Comparison of ENCODE assay signal across 22 cellular contexts in genomic region chr9:95626341-95626740, GRCh38.
DNase-seq lines count a peak whose midpoint lies in the region; ATAC-seq, FAIRE-seq and TF ChIP-seq lines count a peak whose summit lies in the region.
"Had no signal": no experiment of that assay in that cellular context is flagged by ENCODE, and none has a peak within 500 bp of the region (broad histone marks: within the 10 kb centered on the region; RNA-seq: fewer than 3 reads in every experiment).

No MANE protein-coding gene starts in this region.

- DNase-seq in heart right ventricle: no peak
- DNase-seq in cardiac septum (ENCODE audit: low spot score): no peak
- DNase-seq in ELF-1 (ENCODE audit: low read depth, low spot score): peak; percentile 32
- no peak for DNase-seq in endothelial cell of umbilical vein (ENCODE audit: low read depth, low spot score)
- no peak for DNase-seq in gastrocnemius medialis
- DNase-seq in GM10248 (ENCODE audit: extremely low spot score): no peak
- DNase-seq in GM19240 (ENCODE audit: insufficient read length, low spot score): no peak
- DNase-seq: H7; Kasumi-1; NCI-H1092 treated with DMSO at 0.1 percent for 48 hours; NCI-H1436 treated with DMSO at 0.1 percent for 48 hours; NCI-H187 treated with DMSO at 0.1 percent for 48 hours; NCI-H446; NCI-H524 treated with DMSO at 0.1 percent for 48 hours; NCI-H82; NK-92 treated with Interleukin-12 subunit alpha and Interleukin-12 subunit beta, amount 100 ng/mL, for 24 hours; PC-3; SJCRH30 had no signal

- TF ChIP-seq POLR2A in endothelial cell of umbilical vein (IDR thresholded peaks at IDR 0.05; ENCODE audit: low read depth, low read length): no peak
- no peak for TF ChIP-seq POLR2A in gastrocnemius medialis (IDR thresholded peaks at IDR 0.05)

- H3K9me3 ChIP-seq in heart right ventricle (peaks cover 0 to 11% (median 0%) of the 10 kb centered on the region in 11 donors), endothelial cell of umbilical vein (replicated peaks; ENCODE audit: control insufficient read depth, insufficient read depth, low read length) (no peaks in the 10 kb centered on the region), gastrocnemius medialis (no peaks in the 10 kb centered on the region)
- H3K9me3 ChIP-seq: SJCRH30 had no signal

- WGBS in heart right ventricle, 2 donors: 89% methylated on average over 13 of the region's 13 CpGs

- H3K4me1 ChIP-seq in heart right ventricle (peaks cover 0 to 22% (median 7%) of the 10 kb centered on the region in 9 donors), endothelial cell of umbilical vein (ENCODE audit: control insufficient read depth, extremely low read depth, insufficient read depth, low read length) (peaks cover 23% of the 10 kb centered on the region), gastrocnemius medialis (no peaks in the 10 kb centered on the region)

- CTCF ChIA-PET in endothelial cell of umbilical vein (lab: Charles Lee): interaction anchor here (1.0 to 1.1 kb wide), 4 partner anchors 20 to 605 kb away, joined by 3 to 4 read pairs (median 4); no protein-coding TSS in a partner anchor
- CTCF ChIA-PET in GM10248 (lab: Yijun Ruan, JAX): no interaction called here

- in situ Hi-C loops in gastrocnemius medialis (cut with MboI; ENCODE audit: low sequenced_read_pairs in 4 of 4): loop anchor here in 1 of 4 donors (10.0 kb wide), 1 partner anchor 58 kb away; no protein-coding TSS in a partner anchor

- no peaks in the 10 kb centered on the region for H4K20me1 ChIP-seq in endothelial cell of umbilical vein (replicated peaks; ENCODE audit: control insufficient read depth, extremely low read depth, insufficient read depth, low read length)

- no peaks in the 10 kb centered on the region for H3K79me2 ChIP-seq in endothelial cell of umbilical vein (ENCODE audit: control insufficient read depth, insufficient read depth, low read length)

- no peak overlapping the region for H3K4me3 ChIP-seq in heart right ventricle
- no peak overlapping the region for H3K4me3 ChIP-seq in endothelial cell of umbilical vein (replicated peaks in 1 of 3; ENCODE audit: insufficient read depth in 1 of 3, low read depth in 1 of 3, low read length in 3 of 3)
- H3K4me3 ChIP-seq in gastrocnemius medialis: no peak overlapping the region
- H3K4me3 ChIP-seq: K562, SJCRH30 had no signal

- ATAC-seq in heart right ventricle: peak in 1 of 8 donors; percentile 31
- ATAC-seq in gastrocnemius medialis: no peak
- ATAC-seq in HG03025 (IDR thresholded peaks at IDR 0.05; ENCODE audit: low FRiP score, unreplicated experiment): no peak
- ATAC-seq: K562 had no signal

- POLR2A ChIA-PET in endothelial cell of umbilical vein (lab: Charles Lee) (no interaction called here), GM10248 (lab: Yijun Ruan, JAX) (no interaction called here)

- H3K36me3 ChIP-seq in heart right ventricle (no peaks in the 10 kb centered on the region), endothelial cell of umbilical vein (ENCODE audit: control insufficient read depth in 2 of 2, extremely low read depth in 1 of 2, insufficient read depth in 2 of 2, low read length in 2 of 2) (no peaks in the 10 kb centered on the region), gastrocnemius medialis (no peaks in the 10 kb centered on the region)
- H3K36me3 ChIP-seq: SJCRH30 had no signal

- no peak overlapping the region for H3K4me2 ChIP-seq in endothelial cell of umbilical vein (ENCODE audit: insufficient read depth, low read length)

- TF ChIP-seq CTCF in heart right ventricle (IDR thresholded peaks at IDR 0.05) (no peak), endothelial cell of umbilical vein (IDR thresholded peaks at IDR 0.05; ENCODE audit: extremely low read depth in 1 of 2, insufficient read depth in 1 of 2, low read depth in 1 of 2, low read length in 2 of 2) (no peak), gastrocnemius medialis (IDR thresholded peaks at IDR 0.05 in 4 of 5, conservative IDR thresholded peaks at IDR 0.05 in 1 of 5) (no peak), GM10248 (IDR thresholded peaks at IDR 0.05; ENCODE audit: control extremely low read depth, extremely low read depth, low read depth, missing control alignments) (no peak)

- no TSS peak for BruUV-seq in endothelial cell of umbilical vein (replicated peaks; lab: Mats Ljungman, UMichigan)

- intact Hi-C loops in heart right ventricle (cut with DNase I): loop anchor here in 2 of 10 donors (5.0 to 10.0 kb wide), 2 partner anchors 112 to 114 kb away; partner anchors contain the start of gene PTCH1 (in 1 of the 2)
- intact Hi-C loops in cardiac septum (cut with DNase I): no loop called here
- intact Hi-C loops in endothelial cell of umbilical vein (cut with micrococcal nuclease): loop anchor here (2.0 to 5.0 kb wide), 5 partner anchors 116 to 401 kb away; partner anchors contain the start of genes ERCC6L2 and FANCC
- intact Hi-C loops in gastrocnemius medialis (cut with DNase I; ENCODE audit: low total_unique reads): no loop called here

- H3K9ac ChIP-seq in endothelial cell of umbilical vein (replicated peaks; ENCODE audit: extremely low read depth, insufficient read depth, low read length): no peak overlapping the region

- H2AFZ ChIP-seq in endothelial cell of umbilical vein (ENCODE audit: low read depth, low read length): no peak overlapping the region

- FAIRE-seq in endothelial cell of umbilical vein (lab: Jason Lieb, UNC): no peak
- FAIRE-seq: D721Med, GM19239, K562 had no signal

- H3K27ac ChIP-seq in heart right ventricle (peak overlapping the region in 7 of 10 donors; percentile 61 to 91 (median 71)), endothelial cell of umbilical vein (ENCODE audit: insufficient read depth, low read depth, low read length) (peak overlapping the region; percentile 82), gastrocnemius medialis (peak overlapping the region; percentile 35 to 53 (median 44))
- H3K27ac ChIP-seq: SJCRH30 had no signal

- no peaks in the 10 kb centered on the region for H3K9me1 ChIP-seq in endothelial cell of umbilical vein (replicated peaks; ENCODE audit: control insufficient read depth, extremely low read depth, insufficient read depth, low read length)

- H3K27me3 ChIP-seq in heart right ventricle (peaks cover 0 to 5% (median 0%) of the 10 kb centered on the region in 7 donors), endothelial cell of umbilical vein (ENCODE audit: control insufficient read depth in 2 of 2, insufficient read depth in 2 of 2, low read length in 2 of 2) (no peaks in the 10 kb centered on the region), gastrocnemius medialis (no peaks in the 10 kb centered on the region)
- H3K27me3 ChIP-seq: SJCRH30 had no signal

- dilution Hi-C loops in endothelial cell of umbilical vein (cut with MboI; ENCODE audit: extremely low pct_ligation_motif_present, low sequenced_read_pairs): no loop called here

TF ChIP-seq in endothelial cell of umbilical vein, 7 proteins besides CTCF, POLR2A, EP300 and RAD21:
- TF ChIP-seq MYC (IDR thresholded peaks at IDR 0.05; ENCODE audit: low read depth, low read length) (no peak), POLR2AphosphoS5 (IDR thresholded peaks at IDR 0.05; ENCODE audit: insufficient read depth, low read depth, low read length) (no peak), JUN (IDR thresholded peaks at IDR 0.05; ENCODE audit: borderline replicate concordance, insufficient read depth, insufficient read length, low read depth) (no peak), EZH2 (IDR thresholded peaks at IDR 0.05; ENCODE audit: borderline replicate concordance, low read depth, low read length, severe bottlenecking) (no peak), FOS (IDR thresholded peaks at IDR 0.05; ENCODE audit: borderline replicate concordance, insufficient read depth, low read length) (no peak)
- TF ChIP-seq, protein P1, sequence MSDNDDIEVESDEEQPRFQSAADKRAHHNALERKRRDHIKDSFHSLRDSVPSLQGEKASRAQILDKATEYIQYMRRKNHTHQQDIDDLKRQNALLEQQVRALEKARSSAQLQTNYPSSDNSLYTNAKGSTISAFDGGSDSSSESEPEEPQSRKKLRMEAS (IDR thresholded peaks at IDR 0.05; ENCODE audit: insufficient read depth, insufficient read length): no peak
